In genomic region chr7:30989824-30990140, GRCh38 we compare ENCODE assay signal across 27 cellular contexts. TPM values are rescaled to one million over a fixed set of nuclear protein-coding genes. Genes with fewer than 3 reads are reported as not detected.
"Had no signal": no experiment of that assay in that cellular context is flagged by ENCODE, and none has a peak within 500 bp of the region (broad histone marks: within the 10 kb centered on the region; RNA-seq: fewer than 3 reads in every experiment).

No MANE protein-coding gene starts in this region.

- DNase-seq: activated CD4-positive, alpha-beta memory T cell treated with anti-CD3 and anti-CD28 coated beads for 36 hours; activated CD4-positive, alpha-beta T cell treated with anti-CD3 and anti-CD28 coated beads, Interleukin-2, amount 10 ng/mL, durations not matched to agents 7 days and 5 days; activated CD4-positive, CD25-positive, alpha-beta regulatory T cell; activated CD8-positive, alpha-beta memory T cell treated with anti-CD3 and anti-CD28 coated beads for 24 hours; activated gamma-delta T cell; activated naive CD4-positive, alpha-beta T cell treated with anti-CD3 and anti-CD28 coated beads for 36 hours; activated T-cell treated with anti-CD3 and anti-CD28 coated beads, Interleukin-2, amount 50 U/mL, for 4 hours; amygdala; brain microvascular endothelial cell; MG63; MV-4-11; NCI-H1105; NCI-H1436; NCI-H1694 treated with DMSO at 0.1 percent for 48 hours; NCI-H2029 treated with DMSO at 0.1 percent for 48 hours; NCI-H446; NCI-H524; NCI-H82; Right ventricle myocardium superior; T-helper 2 cell; T1000 had no signal

- H3K36me3 Mint-ChIP-seq: activated CD4-positive, alpha-beta memory T cell treated with anti-CD3 and anti-CD28 coated beads for 36 hours; activated naive CD8-positive, alpha-beta T cell had no signal

- H3K4me3 ChIP-seq: cardiac muscle cell, MG63, SJSA1 had no signal

- H3K9me3 Mint-ChIP-seq: activated CD4-positive, alpha-beta memory T cell treated with anti-CD3 and anti-CD28 coated beads for 36 hours; activated CD4-positive, alpha-beta T cell treated with anti-CD3 and anti-CD28 coated beads, Interleukin-2, amount 10 ng/mL, durations not matched to agents 7 days and 5 days; activated naive CD4-positive, alpha-beta T cell treated with anti-CD3 and anti-CD28 coated beads for 36 hours; activated T-cell treated with anti-CD3 and anti-CD28 coated beads, Interleukin-2, amount 50 U/mL, for 4 hours had no signal

- H3K9me3 ChIP-seq: SJSA1 had no signal

- ATAC-seq: activated T-cell treated with anti-CD3 and anti-CD28 coated beads, Interleukin-2, amount 50 U/mL, for 4 hours had no signal

- H3K27me3 ChIP-seq: brain microvascular endothelial cell, MG63, SJSA1 had no signal

- H3K36me3 ChIP-seq: brain microvascular endothelial cell, cardiac muscle cell, MG63, SJSA1 had no signal

- H3K27ac ChIP-seq: brain microvascular endothelial cell, cardiac muscle cell, SJSA1 had no signal

- H3K27ac Mint-ChIP-seq: activated CD4-positive, alpha-beta memory T cell treated with anti-CD3 and anti-CD28 coated beads for 36 hours; activated CD4-positive, alpha-beta T cell treated with anti-CD3 and anti-CD28 coated beads, Interleukin-2, amount 10 ng/mL, durations not matched to agents 7 days and 5 days; activated naive CD4-positive, alpha-beta T cell treated with anti-CD3 and anti-CD28 coated beads for 36 hours; activated naive CD8-positive, alpha-beta T cell had no signal

- H3K4me3 Mint-ChIP-seq: activated CD4-positive, alpha-beta memory T cell treated with anti-CD3 and anti-CD28 coated beads for 36 hours; activated CD4-positive, alpha-beta T cell treated with anti-CD3 and anti-CD28 coated beads, Interleukin-2, amount 10 ng/mL, durations not matched to agents 7 days and 5 days; activated naive CD4-positive, alpha-beta T cell treated with anti-CD3 and anti-CD28 coated beads for 36 hours; activated naive CD8-positive, alpha-beta T cell; activated T-cell treated with anti-CD3 and anti-CD28 coated beads, Interleukin-2, amount 50 U/mL, for 4 hours had no signal

- H3K4me1 ChIP-seq: SJSA1 had no signal

RNA-seq across cellular contexts. Expression of gene GHRHR, which starts 26.0 kb away (rescaled TPM):
- total RNA-seq: activated CD4-positive, alpha-beta memory T cell treated with anti-CD3 and anti-CD28 coated beads for 36 hours; activated CD4-positive, alpha-beta T cell treated with anti-CD3 and anti-CD28 coated beads, Interleukin-2, amount 10 ng/mL, durations not matched to agents 7 days and 5 days; activated naive CD4-positive, alpha-beta T cell treated with anti-CD3 and anti-CD28 coated beads for 36 hours; activated T-cell treated with anti-CD3 and anti-CD28 coated beads, Interleukin-2, amount 50 U/mL, for 4 hours; astrocyte; cardiac muscle cell; OCI-LY7; Right ventricle myocardium superior; RPMI7951; SJSA1 had no signal
- polyA plus RNA-seq: cardiac muscle cell had no signal
